18 cellular contexts compared by ENCODE assay signal in the genomic region with DNA sequence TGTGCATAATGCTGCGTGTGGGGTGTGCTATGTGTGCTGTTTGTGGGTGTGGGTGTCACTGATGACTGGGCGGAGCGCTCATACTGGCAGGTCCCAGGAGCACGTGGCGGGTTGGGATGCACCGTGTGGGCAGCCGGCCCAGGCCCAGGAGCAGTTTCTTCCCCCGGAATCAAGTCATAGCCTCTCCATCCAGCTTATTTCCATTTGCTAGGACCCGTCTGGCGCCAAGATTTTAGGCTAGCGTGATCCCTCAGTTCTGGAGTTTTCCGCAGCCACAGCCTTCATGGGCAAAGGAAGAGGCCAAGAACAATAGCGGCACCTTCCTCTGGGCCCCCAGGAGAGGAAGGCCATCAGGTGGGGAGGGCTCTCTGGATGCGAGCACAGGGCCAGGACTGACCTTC.
"Had no signal": no experiment of that assay in that cellular context is flagged by ENCODE, and none has a peak within 500 bp of the region (broad histone marks: within the 10 kb centered on the region; RNA-seq: fewer than 3 reads in every experiment).

No MANE protein-coding gene starts in this region.

- H3K27me3 ChIP-seq: ascending aorta, pancreas had no signal

- H3K4me3 Mint-ChIP-seq: activated CD4-positive, alpha-beta T cell treated with anti-CD3 and anti-CD28 coated beads, Interleukin-2, amount 10 ng/mL, durations not matched to agents 7 days and 5 days; activated naive CD4-positive, alpha-beta T cell treated with anti-CD3 and anti-CD28 coated beads for 36 hours; activated naive CD8-positive, alpha-beta T cell treated with anti-CD3 and anti-CD28 coated beads, Interleukin-2, amount 50 U/mL, for 24 hours; mesothelial cell of epicardium; neural crest cell; T-helper 2 cell treated with Interferon-gamma antibody and Interleukin-4, amounts not matched to agents 5 μg/mL and 100 μg/mL, for 36 hours had no signal

- H3K27me3 Mint-ChIP-seq: activated CD4-positive, alpha-beta T cell treated with anti-CD3 and anti-CD28 coated beads, Interleukin-2, amount 10 ng/mL, durations not matched to agents 7 days and 5 days had no signal

- H3K27ac Mint-ChIP-seq: activated CD4-positive, alpha-beta T cell treated with anti-CD3 and anti-CD28 coated beads, Interleukin-2, amount 10 ng/mL, durations not matched to agents 7 days and 5 days; activated naive CD4-positive, alpha-beta T cell treated with anti-CD3 and anti-CD28 coated beads for 36 hours; activated naive CD8-positive, alpha-beta T cell treated with anti-CD3 and anti-CD28 coated beads, Interleukin-2, amount 50 U/mL, for 24 hours; mesothelial cell of epicardium; T-helper 2 cell treated with Interferon-gamma antibody and Interleukin-4, amounts not matched to agents 5 μg/mL and 100 μg/mL, for 36 hours had no signal

- H3K27ac ChIP-seq: ascending aorta, lower lobe of right lung, pancreas had no signal

- H3K4me1 Mint-ChIP-seq: activated CD4-positive, alpha-beta T cell treated with anti-CD3 and anti-CD28 coated beads, Interleukin-2, amount 10 ng/mL, durations not matched to agents 7 days and 5 days; activated naive CD8-positive, alpha-beta T cell treated with anti-CD3 and anti-CD28 coated beads, Interleukin-2, amount 50 U/mL, for 24 hours had no signal

- H3K9me3 Mint-ChIP-seq: activated CD4-positive, alpha-beta T cell treated with anti-CD3 and anti-CD28 coated beads, Interleukin-2, amount 10 ng/mL, durations not matched to agents 7 days and 5 days; activated naive CD4-positive, alpha-beta T cell treated with anti-CD3 and anti-CD28 coated beads for 36 hours; activated naive CD8-positive, alpha-beta T cell treated with anti-CD3 and anti-CD28 coated beads, Interleukin-2, amount 50 U/mL, for 24 hours; T-helper 2 cell treated with Interferon-gamma antibody and Interleukin-4, amounts not matched to agents 5 μg/mL and 100 μg/mL, for 36 hours had no signal

- H3K4me1 ChIP-seq: lower lobe of right lung, pancreas had no signal

- DNase-seq: activated CD4-positive, alpha-beta T cell treated with anti-CD3 and anti-CD28 coated beads, Interleukin-2, amount 10 ng/mL, durations not matched to agents 7 days and 5 days; activated CD4-positive, CD25-positive, alpha-beta regulatory T cell; activated CD8-positive, alpha-beta memory T cell treated with anti-CD3 and anti-CD28 coated beads for 24 hours; activated naive CD4-positive, alpha-beta T cell treated with anti-CD3 and anti-CD28 coated beads for 36 hours; activated naive CD8-positive, alpha-beta T cell treated with anti-CD3 and anti-CD28 coated beads, Interleukin-2, amount 50 U/mL, for 24 hours; kidney glomerular epithelial cell; lower lobe of right lung; pancreas; stimulated activated CD4-positive, alpha-beta T cell treated with anti-CD3 and anti-CD28 coated beads, Interleukin-4, amount 100 ng/mL, for 4 hours; stimulated activated CD8-positive, alpha-beta memory T cell treated with anti-CD3 and anti-CD28 coated beads, Interleukin-4, amount 100 ng/mL, for 48 hours; stimulated activated naive CD4-positive, alpha-beta T cell treated with Interleukin-2 at 50 U/mL for 16 hours; trophoblast cell had no signal

- H3K36me3 ChIP-seq: ascending aorta, lower lobe of right lung, pancreas had no signal

- H3K4me3 ChIP-seq: ascending aorta, lower lobe of right lung, pancreas, smooth muscle cell had no signal

- H3K4me2 ChIP-seq: smooth muscle cell had no signal

- H3K36me3 Mint-ChIP-seq: mesothelial cell of epicardium had no signal

- FAIRE-seq: endometrium, pancreas had no signal

- H3K9me3 ChIP-seq: ascending aorta, lower lobe of right lung, pancreas had no signal

- ATAC-seq: activated naive CD8-positive, alpha-beta T cell treated with anti-CD3 and anti-CD28 coated beads, Interleukin-2, amount 50 U/mL, for 24 hours; lower lobe of right lung; pancreas had no signal
